In the genomic region with DNA sequence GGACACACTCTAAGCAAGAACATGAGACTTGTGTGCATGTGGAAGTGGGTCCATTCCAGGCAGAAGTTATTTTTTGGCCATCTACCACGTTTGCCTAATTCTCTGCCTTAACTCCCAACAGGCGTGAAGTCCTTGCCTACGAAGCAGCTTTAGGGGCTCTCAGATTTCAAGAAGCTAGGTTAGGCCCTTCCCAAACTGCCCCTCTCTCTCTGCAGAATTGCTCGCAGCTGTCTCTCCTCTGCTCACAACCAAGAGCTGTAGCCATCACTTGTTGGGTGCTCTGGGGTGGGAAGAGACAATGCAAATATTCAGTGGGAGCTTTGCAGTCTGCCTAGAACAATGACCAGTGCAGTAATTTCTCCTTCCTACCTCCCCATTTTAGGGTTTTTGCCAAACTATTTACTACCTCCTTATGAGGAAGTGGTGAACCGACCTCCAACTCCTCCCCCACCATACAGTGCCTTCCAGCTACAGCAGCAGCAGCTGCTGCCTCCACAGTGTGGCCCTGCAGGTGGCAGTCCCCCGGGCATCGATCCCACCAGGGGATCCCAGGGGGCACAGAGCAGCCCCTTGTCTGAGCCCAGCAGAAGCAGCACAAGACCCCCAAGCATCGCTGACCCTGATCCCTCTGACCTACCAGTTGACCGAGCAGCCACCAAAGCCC, we compare ENCODE assay signal across 11 cellular contexts. TPM values are rescaled to one million over a fixed set of nuclear protein-coding genes. Genes with fewer than 3 reads are reported as not detected.
A peak's percentile ranks its signal among the peaks of the same experiment; 100 is the strongest.
DNase-seq lines count a peak whose midpoint lies in the region; ATAC-seq and TF ChIP-seq lines count a peak whose summit lies in the region.
"Had no signal": no experiment of that assay in that cellular context is flagged by ENCODE, and none has a peak within 500 bp of the region (broad histone marks: within the 10 kb centered on the region; RNA-seq: fewer than 3 reads in every experiment).

No MANE protein-coding gene starts in this region.

- H3K36me3 ChIP-seq in CD8-positive, alpha-beta T cell (ENCODE audit: insufficient read depth, low read length): peaks cover 30% of the 10 kb centered on the region
- H3K36me3 ChIP-seq in Loucy (ENCODE audit: insufficient read depth, low read length) (peaks cover 46% of the 10 kb centered on the region; the same call in 1 of the 2 replicates), MG63 (peaks cover 5% of the 10 kb centered on the region; the same call in 1 of the 2 replicates)

- no peak overlapping the region for H3K4me3 ChIP-seq in CD8-positive, alpha-beta T cell (ENCODE audit: low read depth, low read length)
- H3K4me3 ChIP-seq in Loucy (ENCODE audit: low read length, poor library complexity, severe bottlenecking) (peak overlapping the region; percentile 19), MG63 (no peak overlapping the region)

- H3K36me3 Mint-ChIP-seq in CD8-positive, alpha-beta T cell: peaks cover 68% of the 10 kb centered on the region
- peaks cover 30% of the 10 kb centered on the region for H3K36me3 Mint-ChIP-seq in activated T-helper 1 cell treated with anti-CD3 and anti-CD28 coated beads, Interleukin-12 subunit alpha, Interleukin-12 subunit beta, Interleukin-2, Interleukin-4 antibody, amounts not matched to agents 30 ng/mL and 10 ng/mL and 1 ng/mL, durations not matched to agents 14 hours and 24 hours and 36 hours (ENCODE audit: low read depth)
- H3K36me3 Mint-ChIP-seq in natural killer cell: no peaks in the 10 kb centered on the region

- H3K9ac ChIP-seq in Loucy (ENCODE audit: low read depth, low read length, poor library complexity, severe bottlenecking): peak overlapping the region; percentile 50

- no peak for TF ChIP-seq CTCF in CD8-positive, alpha-beta T cell (IDR thresholded peaks at IDR 0.05)
- TF ChIP-seq CTCF in Loucy (conservative IDR thresholded peaks at IDR 0.05; ENCODE audit: low read length) (peak; percentile 42), natural killer cell (IDR thresholded peaks at IDR 0.05) (no peak)

- no peaks in the 10 kb centered on the region for H3K27me3 ChIP-seq in CD8-positive, alpha-beta T cell (ENCODE audit: insufficient read depth, low read length)
- H3K27me3 ChIP-seq in Loucy (ENCODE audit: insufficient read depth, low read length, poor library complexity, severe bottlenecking) (no peaks in the 10 kb centered on the region), MG63 (no peaks in the 10 kb centered on the region)

- H3K79me2 ChIP-seq in Loucy (ENCODE audit: insufficient read depth, low read length): no peaks in the 10 kb centered on the region

- intact Hi-C loops in CD8-positive, alpha-beta T cell (cut with DNase I, micrococcal nuclease): no loop called here
- intact Hi-C loops in activated T-helper 1 cell treated with anti-CD3 and anti-CD28 coated beads, Interleukin-12 subunit alpha, Interleukin-12 subunit beta, Interleukin-2, Interleukin-4 antibody, amounts not matched to agents 30 ng/mL and 10 ng/mL and 1 ng/mL, durations not matched to agents 14 hours and 24 hours and 36 hours (cut with micrococcal nuclease): no loop called here
- intact Hi-C loops in natural killer cell (cut with micrococcal nuclease): no loop called here

- CTCF ChIA-PET in CD8-positive, alpha-beta T cell (lab: Charles Lee): interaction anchor here (1.4 kb wide), 1 partner anchor 22 kb away, joined by 7 read pairs; no protein-coding TSS in a partner anchor

- no peaks in the 10 kb centered on the region; the same call in 1 of the 2 replicates for H3F3A ChIP-seq in Loucy (ENCODE audit: low read depth)

- peak overlapping the region; percentile 84 for H3K27ac Mint-ChIP-seq in CD8-positive, alpha-beta T cell
- peak overlapping the region; percentile 78 for H3K27ac Mint-ChIP-seq in activated T-helper 1 cell treated with anti-CD3 and anti-CD28 coated beads, Interleukin-12 subunit alpha, Interleukin-12 subunit beta, Interleukin-2, Interleukin-4 antibody, amounts not matched to agents 30 ng/mL and 10 ng/mL and 1 ng/mL, durations not matched to agents 14 hours and 24 hours and 36 hours
- peak overlapping the region; percentile 81 to 85 for H3K27ac Mint-ChIP-seq in natural killer cell

- no peaks in the 10 kb centered on the region for H4K20me1 ChIP-seq in Loucy (ENCODE audit: insufficient read depth, low read length, poor library complexity, severe bottlenecking)

- H3K27me3 Mint-ChIP-seq in CD8-positive, alpha-beta T cell (ENCODE audit: low read depth): no peaks in the 10 kb centered on the region
- H3K27me3 Mint-ChIP-seq in activated T-helper 1 cell treated with anti-CD3 and anti-CD28 coated beads, Interleukin-12 subunit alpha, Interleukin-12 subunit beta, Interleukin-2, Interleukin-4 antibody, amounts not matched to agents 30 ng/mL and 10 ng/mL and 1 ng/mL, durations not matched to agents 14 hours and 24 hours and 36 hours (ENCODE audit: insufficient read depth): no peaks in the 10 kb centered on the region
- H3K27me3 Mint-ChIP-seq in natural killer cell (ENCODE audit: low read depth in 2 of 2): no peaks in the 10 kb centered on the region

- POLR2A ChIA-PET in CD8-positive, alpha-beta T cell (lab: Charles Lee): no interaction called here

- H3K4me1 Mint-ChIP-seq in CD8-positive, alpha-beta T cell (ENCODE audit: low read depth): peaks cover 9% of the 10 kb centered on the region
- H3K4me1 Mint-ChIP-seq in activated T-helper 1 cell treated with anti-CD3 and anti-CD28 coated beads, Interleukin-12 subunit alpha, Interleukin-12 subunit beta, Interleukin-2, Interleukin-4 antibody, amounts not matched to agents 30 ng/mL and 10 ng/mL and 1 ng/mL, durations not matched to agents 14 hours and 24 hours and 36 hours (ENCODE audit: low read depth): peaks cover 32% of the 10 kb centered on the region
- H3K4me1 Mint-ChIP-seq in natural killer cell: peaks cover 52 to 64% of the 10 kb centered on the region in 2 donors

- no peaks in the 10 kb centered on the region for H3K9me3 ChIP-seq in CD8-positive, alpha-beta T cell (ENCODE audit: low read length)
- H3K9me3 ChIP-seq in Loucy (ENCODE audit: insufficient read depth, low read depth, low read length): no peaks in the 10 kb centered on the region
- H3K9me3 ChIP-seq in MG63: no peaks in the 10 kb centered on the region

- no peak overlapping the region for H3K4me3 Mint-ChIP-seq in CD8-positive, alpha-beta T cell
- H3K4me3 Mint-ChIP-seq in activated T-helper 1 cell treated with anti-CD3 and anti-CD28 coated beads, Interleukin-12 subunit alpha, Interleukin-12 subunit beta, Interleukin-2, Interleukin-4 antibody, amounts not matched to agents 30 ng/mL and 10 ng/mL and 1 ng/mL, durations not matched to agents 14 hours and 24 hours and 36 hours: peak overlapping the region; percentile 40
- H3K4me3 Mint-ChIP-seq in natural killer cell: peak overlapping the region; percentile 75
- H3K4me3 Mint-ChIP-seq: neural crest cell had no signal

- no peaks in the 10 kb centered on the region for H3K9me2 ChIP-seq in Loucy (replicated peaks; ENCODE audit: low read depth, low read length)

- no peaks in the 10 kb centered on the region for H3K9me3 Mint-ChIP-seq in CD8-positive, alpha-beta T cell
- no peaks in the 10 kb centered on the region for H3K9me3 Mint-ChIP-seq in activated T-helper 1 cell treated with anti-CD3 and anti-CD28 coated beads, Interleukin-12 subunit alpha, Interleukin-12 subunit beta, Interleukin-2, Interleukin-4 antibody, amounts not matched to agents 30 ng/mL and 10 ng/mL and 1 ng/mL, durations not matched to agents 14 hours and 24 hours and 36 hours
- H3K9me3 Mint-ChIP-seq in natural killer cell: no peaks in the 10 kb centered on the region
- H3K9me3 Mint-ChIP-seq: neural crest cell had no signal

- peak; percentile 59 for ATAC-seq in CD8-positive, alpha-beta T cell
- ATAC-seq in natural killer cell: peak; percentile 40 to 55 (median 53)

- peaks cover 11% of the 10 kb centered on the region for H3K4me1 ChIP-seq in CD8-positive, alpha-beta T cell (ENCODE audit: insufficient read depth, low read length)
- H3K4me1 ChIP-seq in Loucy (ENCODE audit: insufficient read depth, low read length, poor library complexity, severe bottlenecking): peaks cover 19% of the 10 kb centered on the region

- H3K4me2 ChIP-seq in Loucy (ENCODE audit: low read depth, low read length, poor library complexity, severe bottlenecking): peak overlapping the region; percentile 67

- peak overlapping the region; percentile 36; the same call in 1 of the 2 replicates for H2AFZ ChIP-seq in Loucy (ENCODE audit: low read length)

- DNase-seq in CD8-positive, alpha-beta T cell: peak in 1 of 7 experiments; percentile 29
- DNase-seq in activated T-helper 1 cell treated with anti-CD3 and anti-CD28 coated beads, Interleukin-12 subunit alpha, Interleukin-12 subunit beta, Interleukin-2, Interleukin-4 antibody, amounts not matched to agents 30 ng/mL and 10 ng/mL and 1 ng/mL, durations not matched to agents 14 hours and 24 hours and 36 hours (ENCODE audit: low spot score): peak; percentile 10
- no peak for DNase-seq in natural killer cell
- DNase-seq in NCI-H1694 treated with DMSO at 0.1 percent for 48 hours (lab: John Stamatoyannopoulos, UW): no peak
- DNase-seq in MG63: no peak
- no peak for DNase-seq in NCI-H1417 (lab: John Stamatoyannopoulos, UW)
- no peak for DNase-seq in activated CD4-positive, CD25-positive, alpha-beta regulatory T cell treated with anti-CD3 and anti-CD28 coated beads, Interleukin-2, amount 50 U/mL, for 72 hours
- DNase-seq: DMS53, hippocampal formation had no signal

- peak overlapping the region; percentile 20 for H3K27ac ChIP-seq in CD8-positive, alpha-beta T cell (ENCODE audit: low read depth, low read length)

RNA-seq across cellular contexts. Expression of gene CYP17A1, which starts 24.9 kb away (rescaled TPM):
- not detected for total RNA-seq in CD8-positive, alpha-beta T cell
- total RNA-seq in activated T-helper 1 cell treated with anti-CD3 and anti-CD28 coated beads, Interleukin-12 subunit alpha, Interleukin-12 subunit beta, Interleukin-2, Interleukin-4 antibody, amounts not matched to agents 30 ng/mL and 10 ng/mL and 1 ng/mL, durations not matched to agents 14 hours and 24 hours and 36 hours: not detected in 2 replicates
- total RNA-seq in natural killer cell: not detected
- total RNA-seq in MG63 (2014; rRNA removed; shearing (Covaris generic); ENCODE audit: low replicate concordance): not detected in 2 replicates
- total RNA-seq: neural crest cell had no signal

RNA-seq across cellular contexts. Expression of gene BORCS7, which starts 41.7 kb away (rescaled TPM):
- total RNA-seq in CD8-positive, alpha-beta T cell: 10 to 100 TPM; 13.7 to 13.9 TPM
- 9.7 and 12.6 TPM in 2 replicates for total RNA-seq in activated T-helper 1 cell treated with anti-CD3 and anti-CD28 coated beads, Interleukin-12 subunit alpha, Interleukin-12 subunit beta, Interleukin-2, Interleukin-4 antibody, amounts not matched to agents 30 ng/mL and 10 ng/mL and 1 ng/mL, durations not matched to agents 14 hours and 24 hours and 36 hours
- 10 to 100 TPM in 2 of 3 donors, 1 to 10 TPM in 1; 9.7 to 18.9 (median 15.4) TPM for total RNA-seq in natural killer cell
- 26.3 and 43.9 TPM in 2 replicates for total RNA-seq in MG63 (2014; rRNA removed; shearing (Covaris generic); ENCODE audit: low replicate concordance)

RNA-seq across cellular contexts. Expression of gene AS3MT, which starts 56.9 kb away (rescaled TPM):
- under 1 TPM; 0.31 to 0.57 TPM for total RNA-seq in CD8-positive, alpha-beta T cell
- 0.12 and 0.47 TPM in 2 replicates for total RNA-seq in activated T-helper 1 cell treated with anti-CD3 and anti-CD28 coated beads, Interleukin-12 subunit alpha, Interleukin-12 subunit beta, Interleukin-2, Interleukin-4 antibody, amounts not matched to agents 30 ng/mL and 10 ng/mL and 1 ng/mL, durations not matched to agents 14 hours and 24 hours and 36 hours
- total RNA-seq in natural killer cell: under 1 TPM in 2 of 3 donors, not detected in 1; 0.48 to 0.75 TPM
- 0.17 and 1.7 TPM in 2 replicates for total RNA-seq in MG63 (2014; rRNA removed; shearing (Covaris generic); ENCODE audit: low replicate concordance)
